Comparison of ENCODE assay signal across 9 cellular contexts in genomic region chr15:84817461-84818081, GRCh38. TPM values are rescaled to one million over a fixed set of nuclear protein-coding genes. Genes with fewer than 3 reads are reported as not detected.
DNase-seq lines count a peak whose midpoint lies in the region; ATAC-seq and TF ChIP-seq lines count a peak whose summit lies in the region.
"Had no signal": no experiment of that assay in that cellular context is flagged by ENCODE, and none has a peak within 500 bp of the region (broad histone marks: within the 10 kb centered on the region; RNA-seq: fewer than 3 reads in every experiment).

No MANE protein-coding gene starts in this region.

- H3K36me3 ChIP-seq in HUES48 (ENCODE audit: control insufficient read depth, insufficient read depth, low read length) = no peaks in the 10 kb centered on the region
- no peaks in the 10 kb centered on the region for H3K36me3 ChIP-seq in spleen

- H3K27me3 Mint-ChIP-seq in activated T-cell treated with anti-CD3 and anti-CD28 coated beads, Interleukin-2, amount 50 U/mL, for 24 hours = peaks cover 17% of the 10 kb centered on the region

- no peak overlapping the region for H3K4me3 Mint-ChIP-seq in activated T-cell treated with anti-CD3 and anti-CD28 coated beads, Interleukin-2, amount 50 U/mL, for 24 hours

- H3K4me3 ChIP-seq in HUES48 (ENCODE audit: low read depth, low read length) (peak overlapping the region; percentile 39), spleen (peak overlapping the region in 1 of 8 donors; percentile 34)

- DNase-seq in dermis blood vessel endothelial cell (peak; percentile 49), left kidney (ENCODE audit: low read depth, low spot score) (peak; percentile 77), spleen (peak; percentile 73)
- no peak for DNase-seq in activated T-cell treated with anti-CD3 and anti-CD28 coated beads, Interleukin-2, amount 50 U/mL, for 24 hours
- no peak for DNase-seq in activated effector memory CD4-positive, alpha-beta T cell treated with anti-CD3 and anti-CD28 coated beads, Interleukin-2, amount 50 U/mL, for 16 hours
- DNase-seq: naive B cell had no signal

- TF ChIP-seq CTCF in spleen (IDR thresholded peaks at IDR 0.05 in 8 of 11, conservative IDR thresholded peaks at IDR 0.05 in 3 of 11) = no peak

- H3K27ac ChIP-seq in HUES48 (ENCODE audit: low read depth, low read length) (peak overlapping the region; percentile 70), spleen (peak overlapping the region in 5 of 8 donors; percentile 26 to 65 (median 46))

- TF ChIP-seq POLR2A in spleen (IDR thresholded peaks at IDR 0.05) = no peak

- H3K9me3 ChIP-seq in HUES48 (ENCODE audit: control insufficient read depth, insufficient read depth, low read length) = no peaks in the 10 kb centered on the region
- no peaks in the 10 kb centered on the region for H3K9me3 ChIP-seq in spleen

- ATAC-seq in HG03521 (IDR thresholded peaks at IDR 0.05; ENCODE audit: unreplicated experiment) (no peak), GM19455 (IDR thresholded peaks at IDR 0.05; ENCODE audit: unreplicated experiment) (no peak)

- peaks cover 14% of the 10 kb centered on the region for H3K4me1 Mint-ChIP-seq in activated T-cell treated with anti-CD3 and anti-CD28 coated beads, Interleukin-2, amount 50 U/mL, for 24 hours (ENCODE audit: low read depth)

- H3K4me1 ChIP-seq in HUES48 (ENCODE audit: control insufficient read depth, insufficient read depth, low read length) = peaks cover 30% of the 10 kb centered on the region
- peaks cover 0 to 64% (median 29%) of the 10 kb centered on the region in 6 donors for H3K4me1 ChIP-seq in spleen

- peak overlapping the region; percentile 8; the same call in 1 of the 2 replicates for H3K9ac ChIP-seq in HUES48 (ENCODE audit: low read depth, low read length)

- H3K27me3 ChIP-seq in HUES48 (ENCODE audit: control insufficient read depth, insufficient read depth, low read length) (no peaks in the 10 kb centered on the region), spleen (replicated peaks in 1 of 7) (peaks cover 0 to 23% (median 10%) of the 10 kb centered on the region in 7 donors)

- no peaks in the 10 kb centered on the region for H3K36me3 Mint-ChIP-seq in activated T-cell treated with anti-CD3 and anti-CD28 coated beads, Interleukin-2, amount 50 U/mL, for 24 hours (ENCODE audit: low read depth)
- H3K36me3 Mint-ChIP-seq: naive B cell had no signal

- H3K27ac Mint-ChIP-seq in activated T-cell treated with anti-CD3 and anti-CD28 coated beads, Interleukin-2, amount 50 U/mL, for 24 hours = no peak overlapping the region

- 45 to 89% (median 47%) methylated on average over 3 to 28 of the region's 28 CpGs for WGBS in spleen, 5 donors

- no peaks in the 10 kb centered on the region for H3K9me3 Mint-ChIP-seq in activated T-cell treated with anti-CD3 and anti-CD28 coated beads, Interleukin-2, amount 50 U/mL, for 24 hours

- intact Hi-C loops in spleen (cut with DNase I; ENCODE audit: low total_unique reads) = no loop called here

RNA-seq across cellular contexts. Expression of gene ALPK3, which starts 0.4 kb away (rescaled TPM):
- total RNA-seq in dermis blood vessel endothelial cell = 38.8 and 64.6 TPM in 2 replicates
- 1 to 10 TPM in 1 of 7 donors, under 1 TPM in 6; 0.69 to 1.1 (median 0.77) TPM for total RNA-seq in spleen
- under 1 TPM; 0.13 to 0.29 (median 0.14) TPM for polyA plus RNA-seq in spleen

Comparison
In these comparisons a context has a peak if more than half of its experiments do, and no peak if none do; other contexts are left out.
1. DNase-seq: peak in dermis blood vessel endothelial cell (single experiment), left kidney (single experiment) and spleen (single experiment); none in activated T-cell treated with anti-CD3 and anti-CD28 coated beads, Interleukin-2, amount 50 U/mL, for 24 hours (single experiment) and activated effector memory CD4-positive, alpha-beta T cell treated with anti-CD3 and anti-CD28 coated beads, Interleukin-2, amount 50 U/mL, for 16 hours (single experiment).
2. RNA of gene ALPK3, which starts 0.4 kb away (total RNA-seq): 38.8 to 64.6 TPM in dermis blood vessel endothelial cell; 0.69 to 1.1 TPM in spleen; every median in the first group is over 10 times any median in the second.